Comparison of ENCODE assay signal across 9 cellular contexts in the genomic region with DNA sequence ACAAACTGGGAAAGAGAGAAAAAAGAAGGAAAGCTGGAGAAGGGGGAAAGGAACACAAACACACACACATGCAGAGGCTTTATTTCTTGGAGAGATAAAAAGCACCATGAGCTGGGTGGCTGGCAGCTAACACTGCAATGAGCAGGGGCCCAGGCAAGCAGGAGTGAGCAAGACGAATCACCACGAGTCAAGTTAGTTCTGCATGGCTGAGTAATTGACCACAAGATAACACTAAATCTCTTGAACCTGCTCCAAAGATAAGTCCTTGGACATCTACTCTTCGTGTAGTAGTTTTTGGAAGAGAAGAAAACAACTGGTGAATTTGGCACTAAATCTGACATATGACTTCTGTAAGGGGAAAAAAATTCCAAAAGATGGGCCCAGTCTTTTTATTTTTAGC.
DNase-seq lines count a peak whose midpoint lies in the region; ATAC-seq and TF ChIP-seq lines count a peak whose summit lies in the region.
"Had no signal": no experiment of that assay in that cellular context is flagged by ENCODE, and none has a peak within 500 bp of the region (broad histone marks: within the 10 kb centered on the region; RNA-seq: fewer than 3 reads in every experiment).

No MANE protein-coding gene starts in this region.

- peak; percentile 46; the same call in 1 of the 2 replicates for ATAC-seq in PC-3

- H3K4me2 ChIP-seq in PC-3 (ENCODE audit: low read length), result no peak overlapping the region

- no peaks in the 10 kb centered on the region for H3K9me2 ChIP-seq in PC-3 (replicated peaks; ENCODE audit: low read length)

- no peak overlapping the region for H3K27ac ChIP-seq in PC-3 (ENCODE audit: low read length)

- CTCF ChIA-PET in PC-3 (lab: Charles Lee), result no interaction called here

- no peaks in the 10 kb centered on the region for H3K9me3 ChIP-seq in PC-3 (ENCODE audit: low read length)

- no peaks in the 10 kb centered on the region for H4K20me1 ChIP-seq in PC-3 (ENCODE audit: low read length)

- no peak for TF ChIP-seq CTCF in PC-3 (conservative IDR thresholded peaks at IDR 0.05; ENCODE audit: low read depth, low read length)

- no peaks in the 10 kb centered on the region for H3K27me3 ChIP-seq in PC-3 (ENCODE audit: low read length)

- H3K36me3 ChIP-seq in PC-3 (ENCODE audit: low read depth, low read length), result no peaks in the 10 kb centered on the region

- no peak overlapping the region for H2AFZ ChIP-seq in PC-3 (ENCODE audit: low read length)

- no peaks in the 10 kb centered on the region for H3F3A ChIP-seq in PC-3 (ENCODE audit: low read length, unreplicated experiment)

- intact Hi-C loops in PC-3 (cut with micrococcal nuclease), result no loop called here

- DNase-seq in activated T-cell treated with anti-CD3 and anti-CD28 coated beads, Interleukin-2, amount 50 U/mL, for 48 hours, result peak; percentile 35 to 46
- DNase-seq in activated T-cell treated with anti-CD3 and anti-CD28 coated beads for 4 hours (no peak), PC-3 (peak; percentile 6), glomerular visceral epithelial cell (ENCODE audit: extremely low spot score) (peak; percentile 65), NCI-H146 treated with DMSO at 0.1 percent for 48 hours (lab: John Stamatoyannopoulos, UW; ENCODE audit: unreplicated experiment) (no peak), NCI-H510A treated with DMSO at 0.1 percent for 48 hours (lab: John Stamatoyannopoulos, UW) (no peak), GM19240 (ENCODE audit: insufficient read length, low spot score) (no peak)
- peak in 2 of 3 donors; percentile 8 for DNase-seq in stimulated activated CD4-positive, alpha-beta T cell treated with anti-CD3 and anti-CD28 coated beads, TNF-alpha, amount 100 ng/mL, for 48 hours (ENCODE audit: low read depth in 3 of 3)
- DNase-seq: NCI-H1105 treated with DMSO at 0.1 percent for 48 hours had no signal

- H3K4me1 ChIP-seq in PC-3 (ENCODE audit: insufficient read depth, low read length), result no peaks in the 10 kb centered on the region

- no peaks in the 10 kb centered on the region for H3K79me2 ChIP-seq in PC-3 (ENCODE audit: low read length)

- BruUV-seq in PC-3 (replicated peaks; lab: Mats Ljungman, UMichigan), result no TSS peak

- H3K4me3 ChIP-seq in PC-3 (ENCODE audit: low read length), result no peak overlapping the region

- no peak overlapping the region for H3K9ac ChIP-seq in PC-3 (ENCODE audit: low read length)

- POLR2A ChIA-PET in PC-3 (lab: Charles Lee; ENCODE audit: unreplicated experiment), result no interaction called here

Comparison
In these comparisons a context has a peak if more than half of its experiments do, and no peak if none do; other contexts are left out.
1. DNase-seq: peak in activated T-cell treated with anti-CD3 and anti-CD28 coated beads, Interleukin-2, amount 50 U/mL, for 48 hours (2 of 2), PC-3 (single experiment), glomerular visceral epithelial cell (single experiment) and stimulated activated CD4-positive, alpha-beta T cell treated with anti-CD3 and anti-CD28 coated beads, TNF-alpha, amount 100 ng/mL, for 48 hours (2 of 3); none in activated T-cell treated with anti-CD3 and anti-CD28 coated beads for 4 hours (single experiment), NCI-H146 treated with DMSO at 0.1 percent for 48 hours (single experiment), NCI-H510A treated with DMSO at 0.1 percent for 48 hours (single experiment) and GM19240 (single experiment).